In genomic region chr3:8852511-8852910, GRCh38 we compare ENCODE assay signal across 27 cellular contexts.
"Had no signal": no experiment of that assay in that cellular context is flagged by ENCODE, and none has a peak within 500 bp of the region (broad histone marks: within the 10 kb centered on the region; RNA-seq: fewer than 3 reads in every experiment).

No MANE protein-coding gene starts in this region.

- H3K9ac ChIP-seq: KMS-11, SK-N-SH had no signal

- H3K27me3 Mint-ChIP-seq: activated CD4-positive, alpha-beta T cell treated with anti-CD3 and anti-CD28 coated beads, Interleukin-2, amount 10 ng/mL, durations not matched to agents 24 days and 14 days; activated T-cell treated with anti-CD3 and anti-CD28 coated beads, Interleukin-2, amount 50 U/mL, for 24 hours had no signal

- H3K4me1 Mint-ChIP-seq: activated CD4-positive, alpha-beta T cell treated with anti-CD3 and anti-CD28 coated beads, Interleukin-2, amount 10 ng/mL, durations not matched to agents 24 days and 14 days had no signal

- H3K9me3 ChIP-seq: SJCRH30, SK-N-SH had no signal

- H3K36me3 ChIP-seq: brain microvascular endothelial cell had no signal

- H3K27ac Mint-ChIP-seq: activated CD4-positive, alpha-beta T cell treated with anti-CD3 and anti-CD28 coated beads, Interleukin-2, amount 10 ng/mL, durations not matched to agents 24 days and 14 days; activated CD8-positive, alpha-beta T cell treated with anti-CD3 and anti-CD28 coated beads, Interleukin-2, amount 10 ng/mL, durations not matched to agents 7 days and 5 days; activated naive CD4-positive, alpha-beta T cell treated with anti-CD3 and anti-CD28 coated beads, Interleukin-2, amount 50 U/mL, for 72 hours; activated T-cell treated with anti-CD3 and anti-CD28 coated beads, Interleukin-2, amount 50 U/mL, for 24 hours; activated T-helper 2 cell treated with anti-CD3 and anti-CD28 coated beads, Interferon-gamma antibody, Interleukin-2, Interleukin-4, amounts not matched to agents 10 μg/mL and 5 μg/mL and 100 μg/mL, durations not matched to agents 14 hours and 24 hours and 36 hours had no signal

- H3K27ac ChIP-seq: KMS-11, PC-9, SJCRH30 had no signal

- H3K4me3 ChIP-seq: PC-9, SJCRH30 had no signal

- H3K4me2 ChIP-seq: KMS-11, PC-9, SK-N-SH had no signal

- H2AFZ ChIP-seq: PC-9 had no signal

- DNase-seq: activated CD4-positive, alpha-beta T cell treated with anti-CD3 and anti-CD28 coated beads, Interleukin-2, amount 10 ng/mL, durations not matched to agents 24 days and 14 days; activated CD4-positive, alpha-beta T cell treated with anti-CD3 and anti-CD28 coated beads, Interleukin-2, amount 50 U/mL, for 48 hours; activated CD8-positive, alpha-beta T cell treated with anti-CD3 and anti-CD28 coated beads, Interleukin-2, amount 10 ng/mL, durations not matched to agents 7 days and 5 days; activated gamma-delta T cell; activated naive CD4-positive, alpha-beta T cell treated with Interleukin-2 at 50 U/mL for 16 hours; activated T-cell treated with anti-CD3 and anti-CD28 coated beads, Interleukin-2, amount 50 U/mL, for 24 hours; anterior cingulate cortex; central memory CD4-positive, alpha-beta T cell; NCI-H1092 treated with DMSO at 0.1 percent for 48 hours; NCI-H1417; NCI-H146; NCI-H187; NCI-H2029 treated with DMSO at 0.1 percent for 48 hours; NCI-H2107; NCI-H2171; NCI-H510A; NCI-H526; NCI-H748 treated with DMSO at 0.1 percent for 48 hours; NK-92 treated with Interleukin-12 subunit alpha and Interleukin-12 subunit beta, amount 100 ng/mL, for 24 hours; SHP77; SJCRH30; SK-N-SH had no signal

- H3K9me3 Mint-ChIP-seq: activated CD4-positive, alpha-beta T cell treated with anti-CD3 and anti-CD28 coated beads, Interleukin-2, amount 10 ng/mL, durations not matched to agents 24 days and 14 days; activated naive CD4-positive, alpha-beta T cell treated with anti-CD3 and anti-CD28 coated beads, Interleukin-2, amount 50 U/mL, for 72 hours; activated T-cell treated with anti-CD3 and anti-CD28 coated beads, Interleukin-2, amount 50 U/mL, for 24 hours; activated T-helper 2 cell treated with anti-CD3 and anti-CD28 coated beads, Interferon-gamma antibody, Interleukin-2, Interleukin-4, amounts not matched to agents 10 μg/mL and 5 μg/mL and 100 μg/mL, durations not matched to agents 14 hours and 24 hours and 36 hours had no signal

- H3K36me3 Mint-ChIP-seq: activated naive CD4-positive, alpha-beta T cell treated with anti-CD3 and anti-CD28 coated beads, Interleukin-2, amount 50 U/mL, for 72 hours had no signal

- H3K27me3 ChIP-seq: brain microvascular endothelial cell, SJCRH30 had no signal

- H3K4me3 Mint-ChIP-seq: activated CD4-positive, alpha-beta T cell treated with anti-CD3 and anti-CD28 coated beads, Interleukin-2, amount 10 ng/mL, durations not matched to agents 24 days and 14 days; activated CD8-positive, alpha-beta T cell treated with anti-CD3 and anti-CD28 coated beads, Interleukin-2, amount 10 ng/mL, durations not matched to agents 7 days and 5 days; activated T-cell treated with anti-CD3 and anti-CD28 coated beads, Interleukin-2, amount 50 U/mL, for 24 hours had no signal
